2 cellular contexts compared by ENCODE assay signal in the genomic region with DNA sequence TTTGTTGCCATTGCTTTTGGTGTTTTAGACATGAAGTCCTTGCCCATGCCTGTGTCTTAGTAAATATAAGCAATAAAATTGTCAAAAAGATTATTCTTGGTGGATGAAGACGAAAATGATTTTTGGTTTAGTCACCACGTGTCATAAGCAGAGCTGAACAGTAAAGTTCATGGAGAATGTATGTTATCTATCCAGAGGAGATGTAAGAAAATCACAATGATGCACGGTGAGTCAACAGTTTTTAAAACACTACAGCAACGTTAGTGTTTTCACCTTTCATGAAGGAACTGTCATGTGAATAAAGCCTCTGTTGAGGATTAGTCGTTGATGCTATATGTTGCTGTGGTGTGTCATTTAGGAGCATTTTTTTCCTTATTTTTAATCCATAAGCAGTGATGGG.
A peak's percentile ranks its signal among the peaks of the same experiment; 100 is the strongest.
TF ChIP-seq lines count a peak whose summit lies in the region.

No MANE protein-coding gene starts in this region.

TF ChIP-seq in SK-N-SH, 30 proteins besides CTCF, POLR2A, EP300 and RAD21 (continued from another document):
- TF ChIP-seq PBX3 (IDR thresholded peaks at IDR 0.05) = no peak
- no peak for TF ChIP-seq GATA2 (CRISPR knock-in tag; IDR thresholded peaks at IDR 0.05)
- TF ChIP-seq FOSL2 (IDR thresholded peaks at IDR 0.05; ENCODE audit: borderline replicate concordance, low read depth) = peak; percentile 5; the same call in 1 of the 2 replicates

TF ChIP-seq in SK-N-SH treated with all-trans-retinoic acid at 6 μM for 48 hours, 23 proteins besides CTCF, POLR2A, EP300 and RAD21:
- TF ChIP-seq TSHZ2 (CRISPR knock-in tag; IDR thresholded peaks at IDR 0.05) = no peak
- TF ChIP-seq OSR1 (CRISPR knock-in tag; IDR thresholded peaks at IDR 0.05) = no peak
- no peak for TF ChIP-seq ISL1 (CRISPR knock-in tag; IDR thresholded peaks at IDR 0.05)
- no peak for TF ChIP-seq BACH2 (CRISPR knock-in tag; IDR thresholded peaks at IDR 0.05; ENCODE audit: borderline replicate concordance)
- TF ChIP-seq, protein P1, sequence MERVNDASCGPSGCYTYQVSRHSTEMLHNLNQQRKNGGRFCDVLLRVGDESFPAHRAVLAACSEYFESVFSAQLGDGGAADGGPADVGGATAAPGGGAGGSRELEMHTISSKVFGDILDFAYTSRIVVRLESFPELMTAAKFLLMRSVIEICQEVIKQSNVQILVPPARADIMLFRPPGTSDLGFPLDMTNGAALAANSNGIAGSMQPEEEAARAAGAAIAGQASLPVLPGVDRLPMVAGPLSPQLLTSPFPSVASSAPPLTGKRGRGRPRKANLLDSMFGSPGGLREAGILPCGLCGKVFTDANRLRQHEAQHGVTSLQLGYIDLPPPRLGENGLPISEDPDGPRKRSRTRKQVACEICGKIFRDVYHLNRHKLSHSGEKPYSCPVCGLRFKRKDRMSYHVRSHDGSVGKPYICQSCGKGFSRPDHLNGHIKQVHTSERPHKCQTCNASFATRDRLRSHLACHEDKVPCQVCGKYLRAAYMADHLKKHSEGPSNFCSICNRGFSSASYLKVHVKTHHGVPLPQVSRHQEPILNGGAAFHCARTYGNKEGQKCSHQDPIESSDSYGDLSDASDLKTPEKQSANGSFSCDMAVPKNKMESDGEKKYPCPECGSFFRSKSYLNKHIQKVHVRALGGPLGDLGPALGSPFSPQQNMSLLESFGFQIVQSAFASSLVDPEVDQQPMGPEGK (CRISPR knock-in tag; IDR thresholded peaks at IDR 0.05; ENCODE audit: borderline replicate concordance) = no peak
- TF ChIP-seq CREB5 (CRISPR knock-in tag; IDR thresholded peaks at IDR 0.05; ENCODE audit: low read depth) = no peak
- no peak for TF ChIP-seq ZFP30 (CRISPR knock-in tag; IDR thresholded peaks at IDR 0.05)
- TF ChIP-seq SNAI2 (CRISPR knock-in tag; IDR thresholded peaks at IDR 0.05) = no peak
- no peak for TF ChIP-seq GLIS3 (CRISPR knock-in tag; IDR thresholded peaks at IDR 0.05)
- TF ChIP-seq TCF4 (CRISPR knock-in tag; IDR thresholded peaks at IDR 0.05; ENCODE audit: borderline replicate concordance) = no peak
- no peak for TF ChIP-seq TOX (CRISPR knock-in tag; IDR thresholded peaks at IDR 0.05; ENCODE audit: borderline replicate concordance)
